Comparison of ENCODE assay signal across 1 cellular context in genomic region chr4:138237132-138237531, GRCh38. TPM values are rescaled to one million over a fixed set of nuclear protein-coding genes. Genes with fewer than 3 reads are reported as not detected.
"Had no signal": no experiment of that assay in that cellular context is flagged by ENCODE, and none has a peak within 500 bp of the region (broad histone marks: within the 10 kb centered on the region; RNA-seq: fewer than 3 reads in every experiment).

No MANE protein-coding gene starts in this region.

RNA-seq across cellular contexts. Expression of gene SLC7A11, which starts 5.0 kb away (rescaled TPM):
- polyA plus RNA-seq: naive thymus-derived CD8-positive, alpha-beta T cell had no signal
